In the genomic region with DNA sequence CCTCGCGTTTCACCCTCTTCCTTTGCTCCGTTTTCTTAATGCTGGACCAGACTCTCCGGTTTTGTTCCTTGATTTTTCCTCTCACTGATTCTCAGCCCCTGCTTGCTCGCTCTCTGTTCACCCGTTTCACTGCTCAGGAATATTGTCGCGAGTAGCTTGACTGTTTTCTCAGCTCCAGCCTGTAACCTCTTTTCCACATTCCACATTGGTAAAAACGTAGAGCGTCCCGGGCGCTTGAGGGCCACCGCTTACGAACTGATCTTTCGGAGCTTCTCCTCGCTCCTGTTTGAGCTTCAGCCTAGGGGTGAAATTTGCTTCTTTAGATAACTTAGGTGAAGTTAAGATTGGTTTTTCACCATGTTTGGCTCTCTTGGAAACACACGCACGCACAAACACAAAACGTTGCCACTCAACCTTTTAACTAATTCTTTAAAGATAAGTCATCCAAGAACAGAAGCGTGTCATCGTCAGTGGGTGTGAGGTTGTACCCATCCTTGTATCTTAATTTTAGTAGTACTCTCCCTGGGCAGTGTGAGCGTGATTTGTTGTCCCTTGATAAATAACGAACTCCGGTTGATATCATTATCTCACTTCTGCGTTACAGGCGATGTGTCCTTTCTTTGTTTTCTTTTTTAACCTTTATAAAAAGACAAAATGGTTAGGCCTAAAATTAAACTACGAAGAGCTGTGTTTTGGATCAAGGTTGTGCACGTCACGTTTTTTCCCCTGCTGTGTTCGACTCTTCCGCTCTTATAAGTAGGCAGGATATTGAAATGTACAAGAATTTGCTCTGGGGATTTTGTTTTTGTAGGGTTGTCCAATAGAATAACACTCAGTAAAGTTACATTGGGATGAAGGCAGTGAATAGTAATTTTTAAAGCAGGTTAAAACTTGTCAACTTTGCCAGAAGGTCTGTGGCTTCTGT, we compare ENCODE assay signal across 8 cellular contexts.
DNase-seq lines count a peak whose midpoint lies in the region; ATAC-seq lines count a peak whose summit lies in the region.

No MANE protein-coding gene starts in this region.

- peak; percentile 11 for ATAC-seq in GM19455 (IDR thresholded peaks at IDR 0.05; ENCODE audit: unreplicated experiment)

- DNase-seq in AG20443 (ENCODE audit: low spot score): peak; percentile 51
- DNase-seq in NCI-H1105 (lab: John Stamatoyannopoulos, UW): peak; percentile 56
- peak; percentile 29 for DNase-seq in activated CD4-positive, alpha-beta T cell treated with anti-CD3 and anti-CD28 coated beads, Interleukin-2, amount 50 U/mL, for 1 hour
- DNase-seq in epithelial cell of prostate (ENCODE audit: low read depth, low spot score): no peak
- peak; percentile 5 for DNase-seq in middle frontal gyrus (ENCODE audit: extremely low spot score, low spot score)
- DNase-seq in stimulated activated naive CD4-positive, alpha-beta T cell treated with Interleukin-2 at 50 U/mL for 16 hours (lab: John Stamatoyannopoulos, UW): peak; percentile 28
- DNase-seq in NCI-H2029 treated with DMSO at 0.1 percent for 48 hours (lab: John Stamatoyannopoulos, UW): no peak

- peak overlapping the region; percentile 87 for H3K27ac ChIP-seq in epithelial cell of prostate

Comparison
In these comparisons a context has a peak if more than half of its experiments do, and no peak if none do; other contexts are left out.
1. DNase-seq: peak in AG20443 (single experiment), NCI-H1105 (single experiment), activated CD4-positive, alpha-beta T cell treated with anti-CD3 and anti-CD28 coated beads, Interleukin-2, amount 50 U/mL, for 1 hour (single experiment), middle frontal gyrus (single experiment) and stimulated activated naive CD4-positive, alpha-beta T cell treated with Interleukin-2 at 50 U/mL for 16 hours (single experiment); none in epithelial cell of prostate (single experiment) and NCI-H2029 treated with DMSO at 0.1 percent for 48 hours (single experiment).